ENCODE assay signal across 17 cellular contexts in the genomic region with DNA sequence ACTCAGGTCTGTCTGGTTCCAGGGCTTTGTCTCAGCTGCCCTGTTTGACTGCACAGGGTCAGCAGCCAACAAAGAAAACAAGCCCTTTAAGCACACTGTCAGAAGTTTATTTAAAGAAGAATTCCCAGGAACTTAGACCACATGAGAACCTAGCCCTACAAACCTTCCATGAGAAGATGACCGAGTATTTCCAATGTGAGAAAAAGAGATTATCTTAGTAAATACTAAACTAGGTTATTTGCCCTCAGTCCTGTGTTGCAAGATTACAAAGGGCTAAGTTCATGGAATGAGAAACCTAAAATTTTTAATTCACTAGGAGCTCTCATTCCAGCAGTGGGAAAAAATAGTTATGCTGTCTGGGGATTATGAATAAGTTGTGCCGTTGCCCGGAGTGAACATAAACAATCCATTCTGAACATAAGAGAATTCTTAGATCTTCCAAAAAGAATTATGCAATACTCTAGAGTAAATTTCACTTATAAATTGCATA. TPM values are rescaled to one million over a fixed set of nuclear protein-coding genes. Genes with fewer than 3 reads are reported as not detected.
DNase-seq lines count a peak whose midpoint lies in the region; ATAC-seq and TF ChIP-seq lines count a peak whose summit lies in the region.
"Had no signal": no experiment of that assay in that cellular context is flagged by ENCODE, and none has a peak within 500 bp of the region (broad histone marks: within the 10 kb centered on the region; RNA-seq: fewer than 3 reads in every experiment).

No MANE protein-coding gene starts in this region.

- no peak for ATAC-seq in activated CD4-positive, alpha-beta T cell treated with anti-CD3 and anti-CD28 coated beads for 36 hours
- ATAC-seq: activated CD4-positive, CD25-positive, alpha-beta regulatory T cell treated with anti-CD3 and anti-CD28 coated beads, Interleukin-2, amount 50 U/mL, for 24 hours; activated naive CD8-positive, alpha-beta T cell treated with anti-CD3 and anti-CD28 coated beads, Interleukin-2, amount 50 U/mL, for 24 hours; effector memory CD8-positive, alpha-beta T cell had no signal

- no peak for TF ChIP-seq POLR2A in spleen (IDR thresholded peaks at IDR 0.05)

- no TSS peak for BruUV-seq in PC-9 (replicated peaks; lab: Mats Ljungman, UMichigan)

- H3K9me3 Mint-ChIP-seq in activated CD4-positive, alpha-beta T cell treated with anti-CD3 and anti-CD28 coated beads for 36 hours (ENCODE audit: low read depth): no peaks in the 10 kb centered on the region
- H3K9me3 Mint-ChIP-seq: activated naive CD8-positive, alpha-beta T cell treated with anti-CD3 and anti-CD28 coated beads, Interleukin-2, amount 50 U/mL, for 24 hours; CD4-positive, alpha-beta memory T cell; effector memory CD8-positive, alpha-beta T cell; memory B cell had no signal

- H3K27me3 ChIP-seq in hepatocyte (no peaks in the 10 kb centered on the region), spleen (replicated peaks in 1 of 7) (peaks cover 0 to 2% (median 0%) of the 10 kb centered on the region in 7 donors), PC-9 (ENCODE audit: insufficient read depth, low read depth) (no peaks in the 10 kb centered on the region)

- intact Hi-C loops in spleen (cut with DNase I; ENCODE audit: low total_unique reads): no loop called here
- intact Hi-C loops in PC-9 (cut with micrococcal nuclease; ENCODE audit: unreplicated experiment): no loop called here
- intact Hi-C loops in activated CD4-positive, alpha-beta T cell treated with anti-CD3 and anti-CD28 coated beads for 36 hours (cut with DNase I, micrococcal nuclease): loop anchor here in 1 of 2 experiments (5.0 kb wide), 1 partner anchor 319 kb away; no protein-coding TSS in a partner anchor

- H3K27ac Mint-ChIP-seq in activated CD4-positive, alpha-beta T cell treated with anti-CD3 and anti-CD28 coated beads for 36 hours: no peak overlapping the region
- H3K27ac Mint-ChIP-seq: activated naive CD8-positive, alpha-beta T cell treated with anti-CD3 and anti-CD28 coated beads, Interleukin-2, amount 50 U/mL, for 24 hours; CD4-positive, alpha-beta memory T cell; effector memory CD8-positive, alpha-beta T cell; memory B cell had no signal

- H3K36me3 Mint-ChIP-seq in activated CD4-positive, alpha-beta T cell treated with anti-CD3 and anti-CD28 coated beads for 36 hours (ENCODE audit: low read depth): peaks cover 2% of the 10 kb centered on the region
- H3K36me3 Mint-ChIP-seq: CD4-positive, alpha-beta memory T cell; memory B cell had no signal

- peak overlapping the region; percentile 32 for H3K4me2 ChIP-seq in hepatocyte
- H3K4me2 ChIP-seq in PC-9: no peak overlapping the region

- H3K27me3 Mint-ChIP-seq in activated CD4-positive, alpha-beta T cell treated with anti-CD3 and anti-CD28 coated beads for 36 hours: peaks cover 2% of the 10 kb centered on the region

- H4K20me1 ChIP-seq in hepatocyte (ENCODE audit: insufficient read depth, poor library complexity, severe bottlenecking) (no peaks in the 10 kb centered on the region), PC-9 (ENCODE audit: insufficient read depth) (no peaks in the 10 kb centered on the region; the same call in 1 of the 2 replicates)

- POLR2A ChIA-PET in PC-9 (lab: Charles Lee; ENCODE audit: unreplicated experiment): no interaction called here
- POLR2A ChIA-PET in activated CD4-positive, alpha-beta T cell treated with anti-CD3 and anti-CD28 coated beads for 36 hours (lab: Charles Lee): no interaction called here

- H3F3A ChIP-seq in PC-9 (ENCODE audit: insufficient read depth, low read depth): 0 out of 2 replicates have a peak, but pooled peaks cover 5% of the 10 kb centered on the region

- H3K4me3 ChIP-seq in hepatocyte: no peak overlapping the region
- H3K4me3 ChIP-seq in skeletal muscle cell (ENCODE audit: low read depth, low read length): no peak overlapping the region
- no peak overlapping the region for H3K4me3 ChIP-seq in spleen
- no peak overlapping the region for H3K4me3 ChIP-seq in PC-9
- H3K4me3 ChIP-seq: HAP-1 had no signal

- CTCF ChIA-PET in PC-9 (lab: Charles Lee): no interaction called here
- CTCF ChIA-PET in activated CD4-positive, alpha-beta T cell treated with anti-CD3 and anti-CD28 coated beads for 36 hours (lab: Charles Lee): interaction anchor here (1.9 kb wide), 1 partner anchor 12 kb away, joined by 6 read pairs; no protein-coding TSS in a partner anchor

- no peaks in the 10 kb centered on the region for H3K79me2 ChIP-seq in hepatocyte
- H3K79me2 ChIP-seq in PC-9 (ENCODE audit: low read depth): no peaks in the 10 kb centered on the region

- no peak overlapping the region for H3K4me3 Mint-ChIP-seq in activated CD4-positive, alpha-beta T cell treated with anti-CD3 and anti-CD28 coated beads for 36 hours
- H3K4me3 Mint-ChIP-seq: activated naive CD8-positive, alpha-beta T cell treated with anti-CD3 and anti-CD28 coated beads, Interleukin-2, amount 50 U/mL, for 24 hours; CD4-positive, alpha-beta memory T cell; effector memory CD8-positive, alpha-beta T cell; memory B cell had no signal

- H3K36me3 ChIP-seq in hepatocyte (replicated peaks; ENCODE audit: insufficient read depth, low read depth): no peaks in the 10 kb centered on the region
- peaks cover 0 to 24% (median 0%) of the 10 kb centered on the region in 6 donors for H3K36me3 ChIP-seq in spleen
- H3K36me3 ChIP-seq in PC-9 (ENCODE audit: low read depth): no peaks in the 10 kb centered on the region
- H3K36me3 ChIP-seq: HAP-1 had no signal

- H3K9me2 ChIP-seq in hepatocyte (replicated peaks; ENCODE audit: insufficient read depth) (no peaks in the 10 kb centered on the region), PC-9 (ENCODE audit: insufficient read depth) (no peaks in the 10 kb centered on the region)

- TF ChIP-seq CTCF in hepatocyte (IDR thresholded peaks at IDR 0.05; ENCODE audit: poor library complexity) (no peak), spleen (IDR thresholded peaks at IDR 0.05 in 8 of 11, conservative IDR thresholded peaks at IDR 0.05 in 3 of 11) (no peak), PC-9 (conservative IDR thresholded peaks at IDR 0.05) (no peak)

- H3K4me1 ChIP-seq in hepatocyte (ENCODE audit: insufficient read depth) (peaks cover 2% of the 10 kb centered on the region), spleen (peaks cover 0 to 8% (median 0%) of the 10 kb centered on the region in 6 donors), PC-9 (replicated peaks; ENCODE audit: insufficient read depth) (no peaks in the 10 kb centered on the region)
- H3K4me1 ChIP-seq: HAP-1 had no signal

- H3K9me3 ChIP-seq in hepatocyte (ENCODE audit: low read depth) (no peaks in the 10 kb centered on the region), spleen (no peaks in the 10 kb centered on the region), PC-9 (ENCODE audit: insufficient read depth, low read depth) (no peaks in the 10 kb centered on the region)
- H3K9me3 ChIP-seq: HAP-1 had no signal

- no peak overlapping the region for H2AFZ ChIP-seq in hepatocyte
- H2AFZ ChIP-seq in PC-9: no peak overlapping the region

- H3K27ac ChIP-seq in hepatocyte (peak overlapping the region; percentile 67), spleen (no peak overlapping the region), PC-9 (no peak overlapping the region)

- 69% methylated on average over 3 of the region's 3 CpGs for WGBS in hepatocyte (ENCODE audit: low lambda C conversion rate, missing lambda C conversion rate)
- WGBS in spleen, 5 donors: 76 to 97% (median 87%) methylated on average over 3 of the region's 3 CpGs

- peak; percentile 22 for DNase-seq in GM03348 (ENCODE audit: low spot score)
- peak; percentile 52 for DNase-seq in brain pericyte (ENCODE audit: low read depth, low spot score)
- DNase-seq in hepatocyte (ENCODE audit: low spot score): peak; percentile 13
- peak; percentile 67 for DNase-seq in skeletal muscle cell (ENCODE audit: low read depth)
- no peak for DNase-seq in spleen
- no peak for DNase-seq in PC-9
- DNase-seq in T1000 (lab: John Stamatoyannopoulos, UW): no peak
- DNase-seq in activated CD4-positive, alpha-beta T cell treated with anti-CD3 and anti-CD28 coated beads for 36 hours: no peak
- DNase-seq: activated naive CD8-positive, alpha-beta T cell treated with anti-CD3 and anti-CD28 coated beads, Interleukin-2, amount 50 U/mL, for 24 hours; CD4-positive, alpha-beta memory T cell; effector memory CD8-positive, alpha-beta T cell; GDM1; stimulated activated CD4-positive, alpha-beta T cell treated with anti-CD3 and anti-CD28 coated beads, Interleukin-4, amount 100 ng/mL, for 24 hours; stimulated activated naive CD4-positive, alpha-beta T cell had no signal

- H3K4me1 Mint-ChIP-seq in activated CD4-positive, alpha-beta T cell treated with anti-CD3 and anti-CD28 coated beads for 36 hours: no peaks in the 10 kb centered on the region
- H3K4me1 Mint-ChIP-seq: activated naive CD8-positive, alpha-beta T cell treated with anti-CD3 and anti-CD28 coated beads, Interleukin-2, amount 50 U/mL, for 24 hours; CD4-positive, alpha-beta memory T cell; memory B cell had no signal

RNA-seq across cellular contexts. Expression of gene NOC3L, which starts 46.7 kb away (rescaled TPM):
- total RNA-seq in hepatocyte (18.8 and 20.5 TPM in 2 replicates), spleen (10 to 100 TPM; 21.7 to 29.6 (median 26.8) TPM), PC-9 (2021) (10.5 and 17.7 TPM in 2 replicates)
- polyA plus RNA-seq in hepatocyte (9.4 and 10.5 TPM in 2 replicates), spleen (10 to 100 TPM in 2 of 3 donors, 1 to 10 TPM in 1; 9.8 to 12.3 (median 11.0) TPM)
- total RNA-seq in activated CD4-positive, alpha-beta T cell treated with anti-CD3 and anti-CD28 coated beads for 36 hours: 10 to 100 TPM; 50.7 to 53.7 TPM

Comparison
In these comparisons a context has a peak if more than half of its experiments do, and no peak if none do; other contexts are left out.
1. DNase-seq: peak in GM03348 (single experiment), brain pericyte (single experiment), hepatocyte (single experiment) and skeletal muscle cell (single experiment); none in spleen (single experiment), PC-9 (0 of 2), T1000 (single experiment) and activated CD4-positive, alpha-beta T cell treated with anti-CD3 and anti-CD28 coated beads for 36 hours (single experiment).